ENCODE assay signal across 1 cellular context in the genomic region with DNA sequence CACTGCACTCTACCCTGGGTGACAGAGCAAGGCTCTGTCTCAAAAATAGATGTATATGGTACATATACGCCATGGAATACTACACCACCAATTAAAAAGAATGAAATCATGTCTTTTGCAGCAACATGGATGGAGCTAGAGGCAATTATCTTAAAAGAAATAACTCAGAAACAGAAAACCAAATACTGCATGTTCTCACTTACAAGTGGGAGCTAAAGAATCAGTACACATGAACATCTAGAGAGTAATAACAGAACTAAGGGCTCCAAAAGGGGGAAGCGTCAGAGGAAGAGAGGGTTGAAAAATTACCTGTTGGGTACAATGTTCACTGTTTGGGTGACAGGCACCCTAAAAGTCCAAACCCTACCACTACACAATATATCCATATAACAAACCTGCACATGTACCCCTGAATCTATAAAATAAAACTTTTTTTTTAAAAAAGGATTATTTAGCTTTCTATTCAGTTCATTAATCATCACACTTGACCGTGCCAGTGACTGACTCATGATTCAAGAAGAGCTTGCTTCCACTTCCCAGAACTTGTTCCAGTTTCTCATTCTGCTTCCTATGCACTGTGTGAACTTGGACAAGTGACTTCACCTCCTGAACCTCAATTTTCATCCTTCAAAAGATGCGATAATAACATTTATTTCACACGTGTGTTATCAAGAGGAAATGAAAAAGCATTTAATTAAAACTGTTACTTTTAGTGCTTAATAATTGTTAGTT.
TF ChIP-seq lines count a peak whose summit lies in the region.

No MANE protein-coding gene starts in this region.

TF ChIP-seq in GM12878, 131 proteins besides CTCF, POLR2A, EP300 and RAD21 (continued from another document and continues in another):
- TF ChIP-seq, protein P1, sequence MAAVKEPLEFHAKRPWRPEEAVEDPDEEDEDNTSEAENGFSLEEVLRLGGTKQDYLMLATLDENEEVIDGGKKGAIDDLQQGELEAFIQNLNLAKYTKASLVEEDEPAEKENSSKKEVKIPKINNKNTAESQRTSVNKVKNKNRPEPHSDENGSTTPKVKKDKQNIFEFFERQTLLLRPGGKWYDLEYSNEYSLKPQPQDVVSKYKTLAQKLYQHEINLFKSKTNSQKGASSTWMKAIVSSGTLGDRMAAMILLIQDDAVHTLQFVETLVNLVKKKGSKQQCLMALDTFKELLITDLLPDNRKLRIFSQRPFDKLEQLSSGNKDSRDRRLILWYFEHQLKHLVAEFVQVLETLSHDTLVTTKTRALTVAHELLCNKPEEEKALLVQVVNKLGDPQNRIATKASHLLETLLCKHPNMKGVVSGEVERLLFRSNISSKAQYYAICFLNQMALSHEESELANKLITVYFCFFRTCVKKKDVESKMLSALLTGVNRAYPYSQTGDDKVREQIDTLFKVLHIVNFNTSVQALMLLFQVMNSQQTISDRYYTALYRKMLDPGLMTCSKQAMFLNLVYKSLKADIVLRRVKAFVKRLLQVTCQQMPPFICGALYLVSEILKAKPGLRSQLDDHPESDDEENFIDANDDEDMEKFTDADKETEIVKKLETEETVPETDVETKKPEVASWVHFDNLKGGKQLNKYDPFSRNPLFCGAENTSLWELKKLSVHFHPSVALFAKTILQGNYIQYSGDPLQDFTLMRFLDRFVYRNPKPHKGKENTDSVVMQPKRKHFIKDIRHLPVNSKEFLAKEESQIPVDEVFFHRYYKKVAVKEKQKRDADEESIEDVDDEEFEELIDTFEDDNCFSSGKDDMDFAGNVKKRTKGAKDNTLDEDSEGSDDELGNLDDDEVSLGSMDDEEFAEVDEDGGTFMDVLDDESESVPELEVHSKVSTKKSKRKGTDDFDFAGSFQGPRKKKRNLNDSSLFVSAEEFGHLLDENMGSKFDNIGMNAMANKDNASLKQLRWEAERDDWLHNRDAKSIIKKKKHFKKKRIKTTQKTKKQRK (IDR thresholded peaks at IDR 0.05; ENCODE audit: low read depth, low read length) = no peak
- TF ChIP-seq, protein P2, sequence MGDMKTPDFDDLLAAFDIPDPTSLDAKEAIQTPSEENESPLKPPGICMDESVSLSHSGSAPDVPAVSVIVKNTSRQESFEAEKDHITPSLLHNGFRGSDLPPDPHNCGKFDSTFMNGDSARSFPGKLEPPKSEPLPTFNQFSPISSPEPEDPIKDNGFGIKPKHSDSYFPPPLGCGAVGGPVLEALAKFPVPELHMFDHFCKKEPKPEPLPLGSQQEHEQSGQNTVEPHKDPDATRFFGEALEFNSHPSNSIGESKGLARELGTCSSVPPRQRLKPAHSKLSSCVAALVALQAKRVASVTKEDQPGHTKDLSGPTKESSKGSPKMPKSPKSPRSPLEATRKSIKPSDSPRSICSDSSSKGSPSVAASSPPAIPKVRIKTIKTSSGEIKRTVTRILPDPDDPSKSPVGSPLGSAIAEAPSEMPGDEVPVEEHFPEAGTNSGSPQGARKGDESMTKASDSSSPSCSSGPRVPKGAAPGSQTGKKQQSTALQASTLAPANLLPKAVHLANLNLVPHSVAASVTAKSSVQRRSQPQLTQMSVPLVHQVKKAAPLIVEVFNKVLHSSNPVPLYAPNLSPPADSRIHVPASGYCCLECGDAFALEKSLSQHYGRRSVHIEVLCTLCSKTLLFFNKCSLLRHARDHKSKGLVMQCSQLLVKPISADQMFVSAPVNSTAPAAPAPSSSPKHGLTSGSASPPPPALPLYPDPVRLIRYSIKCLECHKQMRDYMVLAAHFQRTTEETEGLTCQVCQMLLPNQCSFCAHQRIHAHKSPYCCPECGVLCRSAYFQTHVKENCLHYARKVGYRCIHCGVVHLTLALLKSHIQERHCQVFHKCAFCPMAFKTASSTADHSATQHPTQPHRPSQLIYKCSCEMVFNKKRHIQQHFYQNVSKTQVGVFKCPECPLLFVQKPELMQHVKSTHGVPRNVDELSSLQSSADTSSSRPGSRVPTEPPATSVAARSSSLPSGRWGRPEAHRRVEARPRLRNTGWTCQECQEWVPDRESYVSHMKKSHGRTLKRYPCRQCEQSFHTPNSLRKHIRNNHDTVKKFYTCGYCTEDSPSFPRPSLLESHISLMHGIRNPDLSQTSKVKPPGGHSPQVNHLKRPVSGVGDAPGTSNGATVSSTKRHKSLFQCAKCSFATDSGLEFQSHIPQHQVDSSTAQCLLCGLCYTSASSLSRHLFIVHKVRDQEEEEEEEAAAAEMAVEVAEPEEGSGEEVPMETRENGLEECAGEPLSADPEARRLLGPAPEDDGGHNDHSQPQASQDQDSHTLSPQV (IDR thresholded peaks at IDR 0.05) = no peak
- TF ChIP-seq ASH2L (IDR thresholded peaks at IDR 0.05; ENCODE audit: borderline replicate concordance, low read depth) (no peak), JUNB (IDR thresholded peaks at IDR 0.05) (peak; percentile 54; the same call in 1 of the 2 replicates), PAX5 (IDR thresholded peaks at IDR 0.05; ENCODE audit: borderline replicate concordance, low read depth, low read length) (no peak), SREBF1 (IDR thresholded peaks at IDR 0.05; ENCODE audit: low read length) (no peak), IKZF2 (IDR thresholded peaks at IDR 0.05) (peak; percentile 48 to 59; a peak in 1 of 4 replicates), EED (IDR thresholded peaks at IDR 0.05; ENCODE audit: low read depth) (no peak), STAT1 (conservative IDR thresholded peaks at IDR 0.05) (no peak), IKZF1 (conservative IDR thresholded peaks at IDR 0.05) (0 out of 2 replicates have a peak, but pooled peaks have one; percentile 31), CREB1 (IDR thresholded peaks at IDR 0.05; ENCODE audit: low read depth) (no peak), NBN (IDR thresholded peaks at IDR 0.05) (0 out of 2 replicates have a peak, but pooled peaks have one; percentile 20), SUPT20H (IDR thresholded peaks at IDR 0.05; ENCODE audit: borderline replicate concordance, control insufficient read depth, low read depth, low read length) (no peak)
- TF ChIP-seq, protein P3, sequence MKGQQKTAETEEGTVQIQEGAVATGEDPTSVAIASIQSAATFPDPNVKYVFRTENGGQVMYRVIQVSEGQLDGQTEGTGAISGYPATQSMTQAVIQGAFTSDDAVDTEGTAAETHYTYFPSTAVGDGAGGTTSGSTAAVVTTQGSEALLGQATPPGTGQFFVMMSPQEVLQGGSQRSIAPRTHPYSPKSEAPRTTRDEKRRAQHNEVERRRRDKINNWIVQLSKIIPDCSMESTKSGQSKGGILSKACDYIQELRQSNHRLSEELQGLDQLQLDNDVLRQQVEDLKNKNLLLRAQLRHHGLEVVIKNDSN (IDR thresholded peaks at IDR 0.05; ENCODE audit: borderline replicate concordance, extremely low read length, insufficient read depth, low read depth, low read length) = no peak
- TF ChIP-seq, protein P4, sequence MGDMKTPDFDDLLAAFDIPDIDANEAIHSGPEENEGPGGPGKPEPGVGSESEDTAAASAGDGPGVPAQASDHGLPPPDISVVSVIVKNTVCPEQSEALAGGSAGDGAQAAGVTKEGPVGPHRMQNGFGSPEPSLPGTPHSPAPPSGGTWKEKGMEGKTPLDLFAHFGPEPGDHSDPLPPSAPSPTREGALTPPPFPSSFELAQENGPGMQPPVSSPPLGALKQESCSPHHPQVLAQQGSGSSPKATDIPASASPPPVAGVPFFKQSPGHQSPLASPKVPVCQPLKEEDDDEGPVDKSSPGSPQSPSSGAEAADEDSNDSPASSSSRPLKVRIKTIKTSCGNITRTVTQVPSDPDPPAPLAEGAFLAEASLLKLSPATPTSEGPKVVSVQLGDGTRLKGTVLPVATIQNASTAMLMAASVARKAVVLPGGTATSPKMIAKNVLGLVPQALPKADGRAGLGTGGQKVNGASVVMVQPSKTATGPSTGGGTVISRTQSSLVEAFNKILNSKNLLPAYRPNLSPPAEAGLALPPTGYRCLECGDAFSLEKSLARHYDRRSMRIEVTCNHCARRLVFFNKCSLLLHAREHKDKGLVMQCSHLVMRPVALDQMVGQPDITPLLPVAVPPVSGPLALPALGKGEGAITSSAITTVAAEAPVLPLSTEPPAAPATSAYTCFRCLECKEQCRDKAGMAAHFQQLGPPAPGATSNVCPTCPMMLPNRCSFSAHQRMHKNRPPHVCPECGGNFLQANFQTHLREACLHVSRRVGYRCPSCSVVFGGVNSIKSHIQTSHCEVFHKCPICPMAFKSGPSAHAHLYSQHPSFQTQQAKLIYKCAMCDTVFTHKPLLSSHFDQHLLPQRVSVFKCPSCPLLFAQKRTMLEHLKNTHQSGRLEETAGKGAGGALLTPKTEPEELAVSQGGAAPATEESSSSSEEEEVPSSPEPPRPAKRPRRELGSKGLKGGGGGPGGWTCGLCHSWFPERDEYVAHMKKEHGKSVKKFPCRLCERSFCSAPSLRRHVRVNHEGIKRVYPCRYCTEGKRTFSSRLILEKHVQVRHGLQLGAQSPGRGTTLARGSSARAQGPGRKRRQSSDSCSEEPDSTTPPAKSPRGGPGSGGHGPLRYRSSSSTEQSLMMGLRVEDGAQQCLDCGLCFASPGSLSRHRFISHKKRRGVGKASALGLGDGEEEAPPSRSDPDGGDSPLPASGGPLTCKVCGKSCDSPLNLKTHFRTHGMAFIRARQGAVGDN (IDR thresholded peaks at IDR 0.05) = no peak
- TF ChIP-seq, protein P5, sequence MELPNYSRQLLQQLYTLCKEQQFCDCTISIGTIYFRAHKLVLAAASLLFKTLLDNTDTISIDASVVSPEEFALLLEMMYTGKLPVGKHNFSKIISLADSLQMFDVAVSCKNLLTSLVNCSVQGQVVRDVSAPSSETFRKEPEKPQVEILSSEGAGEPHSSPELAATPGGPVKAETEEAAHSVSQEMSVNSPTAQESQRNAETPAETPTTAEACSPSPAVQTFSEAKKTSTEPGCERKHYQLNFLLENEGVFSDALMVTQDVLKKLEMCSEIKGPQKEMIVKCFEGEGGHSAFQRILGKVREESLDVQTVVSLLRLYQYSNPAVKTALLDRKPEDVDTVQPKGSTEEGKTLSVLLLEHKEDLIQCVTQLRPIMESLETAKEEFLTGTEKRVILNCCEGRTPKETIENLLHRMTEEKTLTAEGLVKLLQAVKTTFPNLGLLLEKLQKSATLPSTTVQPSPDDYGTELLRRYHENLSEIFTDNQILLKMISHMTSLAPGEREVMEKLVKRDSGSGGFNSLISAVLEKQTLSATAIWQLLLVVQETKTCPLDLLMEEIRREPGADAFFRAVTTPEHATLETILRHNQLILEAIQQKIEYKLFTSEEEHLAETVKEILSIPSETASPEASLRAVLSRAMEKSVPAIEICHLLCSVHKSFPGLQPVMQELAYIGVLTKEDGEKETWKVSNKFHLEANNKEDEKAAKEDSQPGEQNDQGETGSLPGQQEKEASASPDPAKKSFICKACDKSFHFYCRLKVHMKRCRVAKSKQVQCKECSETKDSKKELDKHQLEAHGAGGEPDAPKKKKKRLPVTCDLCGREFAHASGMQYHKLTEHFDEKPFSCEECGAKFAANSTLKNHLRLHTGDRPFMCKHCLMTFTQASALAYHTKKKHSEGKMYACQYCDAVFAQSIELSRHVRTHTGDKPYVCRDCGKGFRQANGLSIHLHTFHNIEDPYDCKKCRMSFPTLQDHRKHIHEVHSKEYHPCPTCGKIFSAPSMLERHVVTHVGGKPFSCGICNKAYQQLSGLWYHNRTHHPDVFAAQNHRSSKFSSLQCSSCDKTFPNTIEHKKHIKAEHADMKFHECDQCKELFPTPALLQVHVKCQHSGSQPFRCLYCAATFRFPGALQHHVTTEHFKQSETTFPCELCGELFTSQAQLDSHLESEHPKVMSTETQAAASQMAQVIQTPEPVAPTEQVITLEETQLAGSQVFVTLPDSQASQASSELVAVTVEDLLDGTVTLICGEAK (IDR thresholded peaks at IDR 0.05; ENCODE audit: borderline replicate concordance) = no peak
- TF ChIP-seq, protein P6, sequence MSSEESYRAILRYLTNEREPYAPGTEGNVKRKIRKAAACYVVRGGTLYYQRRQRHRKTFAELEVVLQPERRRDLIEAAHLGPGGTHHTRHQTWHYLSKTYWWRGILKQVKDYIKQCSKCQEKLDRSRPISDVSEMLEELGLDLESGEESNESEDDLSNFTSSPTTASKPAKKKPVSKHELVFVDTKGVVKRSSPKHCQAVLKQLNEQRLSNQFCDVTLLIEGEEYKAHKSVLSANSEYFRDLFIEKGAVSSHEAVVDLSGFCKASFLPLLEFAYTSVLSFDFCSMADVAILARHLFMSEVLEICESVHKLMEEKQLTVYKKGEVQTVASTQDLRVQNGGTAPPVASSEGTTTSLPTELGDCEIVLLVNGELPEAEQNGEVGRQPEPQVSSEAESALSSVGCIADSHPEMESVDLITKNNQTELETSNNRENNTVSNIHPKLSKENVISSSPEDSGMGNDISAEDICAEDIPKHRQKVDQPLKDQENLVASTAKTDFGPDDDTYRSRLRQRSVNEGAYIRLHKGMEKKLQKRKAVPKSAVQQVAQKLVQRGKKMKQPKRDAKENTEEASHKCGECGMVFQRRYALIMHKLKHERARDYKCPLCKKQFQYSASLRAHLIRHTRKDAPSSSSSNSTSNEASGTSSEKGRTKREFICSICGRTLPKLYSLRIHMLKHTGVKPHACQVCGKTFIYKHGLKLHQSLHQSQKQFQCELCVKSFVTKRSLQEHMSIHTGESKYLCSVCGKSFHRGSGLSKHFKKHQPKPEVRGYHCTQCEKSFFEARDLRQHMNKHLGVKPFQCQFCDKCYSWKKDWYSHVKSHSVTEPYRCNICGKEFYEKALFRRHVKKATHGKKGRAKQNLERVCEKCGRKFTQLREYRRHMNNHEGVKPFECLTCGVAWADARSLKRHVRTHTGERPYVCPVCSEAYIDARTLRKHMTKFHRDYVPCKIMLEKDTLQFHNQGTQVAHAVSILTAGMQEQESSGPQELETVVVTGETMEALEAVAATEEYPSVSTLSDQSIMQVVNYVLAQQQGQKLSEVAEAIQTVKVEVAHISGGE (CRISPR knock-in tag; IDR thresholded peaks at IDR 0.05) = no peak
- TF ChIP-seq, protein P7, sequence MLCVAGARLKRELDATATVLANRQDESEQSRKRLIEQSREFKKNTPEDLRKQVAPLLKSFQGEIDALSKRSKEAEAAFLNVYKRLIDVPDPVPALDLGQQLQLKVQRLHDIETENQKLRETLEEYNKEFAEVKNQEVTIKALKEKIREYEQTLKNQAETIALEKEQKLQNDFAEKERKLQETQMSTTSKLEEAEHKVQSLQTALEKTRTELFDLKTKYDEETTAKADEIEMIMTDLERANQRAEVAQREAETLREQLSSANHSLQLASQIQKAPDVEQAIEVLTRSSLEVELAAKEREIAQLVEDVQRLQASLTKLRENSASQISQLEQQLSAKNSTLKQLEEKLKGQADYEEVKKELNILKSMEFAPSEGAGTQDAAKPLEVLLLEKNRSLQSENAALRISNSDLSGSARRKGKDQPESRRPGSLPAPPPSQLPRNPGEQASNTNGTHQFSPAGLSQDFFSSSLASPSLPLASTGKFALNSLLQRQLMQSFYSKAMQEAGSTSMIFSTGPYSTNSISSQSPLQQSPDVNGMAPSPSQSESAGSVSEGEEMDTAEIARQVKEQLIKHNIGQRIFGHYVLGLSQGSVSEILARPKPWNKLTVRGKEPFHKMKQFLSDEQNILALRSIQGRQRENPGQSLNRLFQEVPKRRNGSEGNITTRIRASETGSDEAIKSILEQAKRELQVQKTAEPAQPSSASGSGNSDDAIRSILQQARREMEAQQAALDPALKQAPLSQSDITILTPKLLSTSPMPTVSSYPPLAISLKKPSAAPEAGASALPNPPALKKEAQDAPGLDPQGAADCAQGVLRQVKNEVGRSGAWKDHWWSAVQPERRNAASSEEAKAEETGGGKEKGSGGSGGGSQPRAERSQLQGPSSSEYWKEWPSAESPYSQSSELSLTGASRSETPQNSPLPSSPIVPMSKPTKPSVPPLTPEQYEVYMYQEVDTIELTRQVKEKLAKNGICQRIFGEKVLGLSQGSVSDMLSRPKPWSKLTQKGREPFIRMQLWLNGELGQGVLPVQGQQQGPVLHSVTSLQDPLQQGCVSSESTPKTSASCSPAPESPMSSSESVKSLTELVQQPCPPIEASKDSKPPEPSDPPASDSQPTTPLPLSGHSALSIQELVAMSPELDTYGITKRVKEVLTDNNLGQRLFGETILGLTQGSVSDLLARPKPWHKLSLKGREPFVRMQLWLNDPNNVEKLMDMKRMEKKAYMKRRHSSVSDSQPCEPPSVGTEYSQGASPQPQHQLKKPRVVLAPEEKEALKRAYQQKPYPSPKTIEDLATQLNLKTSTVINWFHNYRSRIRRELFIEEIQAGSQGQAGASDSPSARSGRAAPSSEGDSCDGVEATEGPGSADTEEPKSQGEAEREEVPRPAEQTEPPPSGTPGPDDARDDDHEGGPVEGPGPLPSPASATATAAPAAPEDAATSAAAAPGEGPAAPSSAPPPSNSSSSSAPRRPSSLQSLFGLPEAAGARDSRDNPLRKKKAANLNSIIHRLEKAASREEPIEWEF (IDR thresholded peaks at IDR 0.05; ENCODE audit: insufficient replicate concordance, low read depth, low read length) = no peak
